Comparison of ENCODE assay signal across 8 cellular contexts in genomic region chr7:151276651-151277590, GRCh38. TPM values are rescaled to one million over a fixed set of nuclear protein-coding genes. Genes with fewer than 3 reads are reported as not detected.
DNase-seq lines count a peak whose midpoint lies in the region; ATAC-seq and TF ChIP-seq lines count a peak whose summit lies in the region.

No MANE protein-coding gene starts in this region.

- no peaks in the 10 kb centered on the region for H3K36me3 Mint-ChIP-seq in activated T-cell treated with anti-CD3 and anti-CD28 coated beads, Interleukin-2, amount 50 U/mL, for 4 hours (ENCODE audit: insufficient read depth)
- no peaks in the 10 kb centered on the region for H3K36me3 Mint-ChIP-seq in naive thymus-derived CD4-positive, alpha-beta T cell
- no peaks in the 10 kb centered on the region for H3K36me3 Mint-ChIP-seq in stimulated activated memory B cell treated with anti-CD40 and anti-IgM and Interleukin-4, amounts not matched to agents 10 μg/mL and 1 μg/mL and 100 μg/mL, for 72 hours

- H4K20me1 ChIP-seq in DND-41 (ENCODE audit: insufficient read depth, low read length) = 0 out of 2 replicates have a peak, but pooled peaks cover 3% of the 10 kb centered on the region
- H4K20me1 ChIP-seq in fibroblast of lung (ENCODE audit: control insufficient read depth, extremely low read depth, insufficient read depth, low read length) = no peaks in the 10 kb centered on the region

- H3K9ac ChIP-seq in DND-41 (ENCODE audit: low read depth, low read length) = no peak overlapping the region
- H3K9ac ChIP-seq in fibroblast of lung (ENCODE audit: insufficient read depth, low read length) = no peak overlapping the region

- DNase-seq in DND-41 (peak; percentile 68), NOMO-1 treated with dmso at 0.1 percent for 144 hours (lab: John Stamatoyannopoulos, UW; ENCODE audit: unreplicated experiment) (peak; percentile 12), fibroblast of lung (ENCODE audit: low read depth in 2 of 2) (peak; percentile 66 to 76)
- DNase-seq in activated T-cell treated with anti-CD3 and anti-CD28 coated beads, Interleukin-2, amount 50 U/mL, for 4 hours = peak; percentile 39
- DNase-seq in naive thymus-derived CD4-positive, alpha-beta T cell = peak; percentile 32 to 64 (median 55)
- no peak for DNase-seq in NK-92 treated with Interleukin-12 subunit alpha and Interleukin-12 subunit beta, amount 100 ng/mL, for 24 hours (lab: John Stamatoyannopoulos, UW)

- POLR2A ChIA-PET in naive thymus-derived CD4-positive, alpha-beta T cell (lab: Charles Lee) = no interaction called here

- ATAC-seq in DND-41 (ENCODE audit: insufficient read depth, low read depth) = peak; percentile 91
- peak; percentile 76 for ATAC-seq in HG03432 (IDR thresholded peaks at IDR 0.05; ENCODE audit: unreplicated experiment)
- peak; percentile 88 to 90 for ATAC-seq in activated T-cell treated with anti-CD3 and anti-CD28 coated beads, Interleukin-2, amount 50 U/mL, for 4 hours
- ATAC-seq in naive thymus-derived CD4-positive, alpha-beta T cell = peak; percentile 77
- peak; percentile 73 for ATAC-seq in stimulated activated memory B cell treated with anti-CD40 and anti-IgM and Interleukin-4, amounts not matched to agents 10 μg/mL and 1 μg/mL and 100 μg/mL, for 72 hours

- H2AFZ ChIP-seq in DND-41 (ENCODE audit: low read depth, low read length) = peak overlapping the region; percentile 68; the same call in 1 of the 2 replicates
- H2AFZ ChIP-seq in fibroblast of lung (ENCODE audit: low read length) = peak overlapping the region; percentile 46

- H3K27me3 ChIP-seq in DND-41 (ENCODE audit: insufficient read depth, low read length, poor library complexity) (peaks cover 44% of the 10 kb centered on the region), fibroblast of lung (ENCODE audit: control insufficient read depth, insufficient read depth, low read length) (peaks cover 7% of the 10 kb centered on the region)
- no peaks in the 10 kb centered on the region for H3K27me3 ChIP-seq in naive thymus-derived CD4-positive, alpha-beta T cell (ENCODE audit: control insufficient read depth in 2 of 2, insufficient read depth in 2 of 2, low read length in 2 of 2)

- H3K36me3 ChIP-seq in DND-41 (ENCODE audit: insufficient read depth, low read length) (no peaks in the 10 kb centered on the region), fibroblast of lung (ENCODE audit: control insufficient read depth, insufficient read depth, low read length) (no peaks in the 10 kb centered on the region)
- no peaks in the 10 kb centered on the region for H3K36me3 ChIP-seq in naive thymus-derived CD4-positive, alpha-beta T cell (ENCODE audit: control insufficient read depth in 2 of 3, insufficient read depth in 3 of 3, low read length in 3 of 3)

- H3K27ac ChIP-seq in DND-41 (ENCODE audit: low read length) (no peak overlapping the region), fibroblast of lung (ENCODE audit: insufficient read depth, low read length) (no peak overlapping the region)
- H3K27ac ChIP-seq in naive thymus-derived CD4-positive, alpha-beta T cell (ENCODE audit: low read depth, low read length) = peak overlapping the region; percentile 0

- no peaks in the 10 kb centered on the region for H3K9me3 Mint-ChIP-seq in activated T-cell treated with anti-CD3 and anti-CD28 coated beads, Interleukin-2, amount 50 U/mL, for 4 hours
- H3K9me3 Mint-ChIP-seq in naive thymus-derived CD4-positive, alpha-beta T cell = no peaks in the 10 kb centered on the region
- no peaks in the 10 kb centered on the region for H3K9me3 Mint-ChIP-seq in stimulated activated memory B cell treated with anti-CD40 and anti-IgM and Interleukin-4, amounts not matched to agents 10 μg/mL and 1 μg/mL and 100 μg/mL, for 72 hours

- H3K4me2 ChIP-seq in DND-41 (ENCODE audit: insufficient read depth, low read length) = peak overlapping the region; percentile 53
- peak overlapping the region; percentile 28 for H3K4me2 ChIP-seq in fibroblast of lung (ENCODE audit: extremely low read depth, insufficient read depth, low read length)

- no peak for TF ChIP-seq CTCF in DND-41 (IDR thresholded peaks at IDR 0.05; ENCODE audit: borderline replicate concordance, extremely low read depth, low read length, poor library complexity, severe bottlenecking)
- TF ChIP-seq CTCF in fibroblast of lung (conservative IDR thresholded peaks at IDR 0.05 in 1 of 2, IDR thresholded peaks at IDR 0.05 in 1 of 2; ENCODE audit: low read depth in 1 of 2, low read length in 2 of 2) = no peak

- H3K27me3 Mint-ChIP-seq in activated T-cell treated with anti-CD3 and anti-CD28 coated beads, Interleukin-2, amount 50 U/mL, for 4 hours (ENCODE audit: low read depth) = peaks cover 9% of the 10 kb centered on the region
- H3K27me3 Mint-ChIP-seq in naive thymus-derived CD4-positive, alpha-beta T cell = peaks cover 0 to 32% (median 8%) of the 10 kb centered on the region in 5 donors
- peaks cover 62% of the 10 kb centered on the region for H3K27me3 Mint-ChIP-seq in stimulated activated memory B cell treated with anti-CD40 and anti-IgM and Interleukin-4, amounts not matched to agents 10 μg/mL and 1 μg/mL and 100 μg/mL, for 72 hours

- peak overlapping the region in 8 of 9 donors; percentile 38 to 90 (median 62) for H3K27ac Mint-ChIP-seq in naive thymus-derived CD4-positive, alpha-beta T cell
- peak overlapping the region; percentile 3 for H3K27ac Mint-ChIP-seq in stimulated activated memory B cell treated with anti-CD40 and anti-IgM and Interleukin-4, amounts not matched to agents 10 μg/mL and 1 μg/mL and 100 μg/mL, for 72 hours

- no peaks in the 10 kb centered on the region for H3K9me3 ChIP-seq in DND-41 (ENCODE audit: insufficient read depth, low read length, severe bottlenecking)
- no peaks in the 10 kb centered on the region for H3K9me3 ChIP-seq in fibroblast of lung (ENCODE audit: control insufficient read depth, insufficient read depth, low read depth, low read length)
- H3K9me3 ChIP-seq in naive thymus-derived CD4-positive, alpha-beta T cell (ENCODE audit: control insufficient read depth in 2 of 3, low read length in 3 of 3) = no peaks in the 10 kb centered on the region

- H3K4me3 ChIP-seq in DND-41 (ENCODE audit: low read depth in 1 of 2, low read length in 2 of 2) (peak overlapping the region in 1 of 2 experiments; percentile 40; a peak in 2 of 4 replicates), fibroblast of lung (replicated peaks in 1 of 4; ENCODE audit: control extremely low read depth in 1 of 4, insufficient read depth in 1 of 4, low read depth in 3 of 4, low read length in 4 of 4) (peak overlapping the region in 3 of 4 experiments; percentile 6 to 49 (median 36))
- H3K4me3 ChIP-seq in naive thymus-derived CD4-positive, alpha-beta T cell (ENCODE audit: low read length) = peak overlapping the region; percentile 53

- no peaks in the 10 kb centered on the region for H3K79me2 ChIP-seq in DND-41 (ENCODE audit: insufficient read depth, low read length)
- H3K79me2 ChIP-seq in fibroblast of lung (ENCODE audit: control insufficient read depth, insufficient read depth, low read length) = no peaks in the 10 kb centered on the region

- peak overlapping the region; percentile 77 for H3K4me3 Mint-ChIP-seq in activated T-cell treated with anti-CD3 and anti-CD28 coated beads, Interleukin-2, amount 50 U/mL, for 4 hours
- peak overlapping the region; percentile 69 to 88 (median 85) for H3K4me3 Mint-ChIP-seq in naive thymus-derived CD4-positive, alpha-beta T cell
- peak overlapping the region; percentile 68 for H3K4me3 Mint-ChIP-seq in stimulated activated memory B cell treated with anti-CD40 and anti-IgM and Interleukin-4, amounts not matched to agents 10 μg/mL and 1 μg/mL and 100 μg/mL, for 72 hours

- intact Hi-C loops in naive thymus-derived CD4-positive, alpha-beta T cell (cut with micrococcal nuclease) = loop anchor here in 1 of 2 donors (2.0 kb wide), 3 partner anchors 32 to 74 kb away; partner anchors contain the start of gene CHPF2

- H3K4me1 ChIP-seq in DND-41 (ENCODE audit: insufficient read depth, low read length) (peaks cover 19% of the 10 kb centered on the region), fibroblast of lung (ENCODE audit: control insufficient read depth, extremely low read depth, insufficient read depth, low read length) (no peaks in the 10 kb centered on the region)
- peaks cover 13 to 20% of the 10 kb centered on the region in 2 donors for H3K4me1 ChIP-seq in naive thymus-derived CD4-positive, alpha-beta T cell (ENCODE audit: control insufficient read depth in 2 of 2, insufficient read depth in 2 of 2, low read length in 2 of 2)

- H3K4me1 Mint-ChIP-seq in activated T-cell treated with anti-CD3 and anti-CD28 coated beads, Interleukin-2, amount 50 U/mL, for 4 hours (ENCODE audit: low read depth) = peaks cover 24% of the 10 kb centered on the region
- H3K4me1 Mint-ChIP-seq in naive thymus-derived CD4-positive, alpha-beta T cell = peaks cover 23 to 39% (median 32%) of the 10 kb centered on the region in 7 donors
- peaks cover 18% of the 10 kb centered on the region for H3K4me1 Mint-ChIP-seq in stimulated activated memory B cell treated with anti-CD40 and anti-IgM and Interleukin-4, amounts not matched to agents 10 μg/mL and 1 μg/mL and 100 μg/mL, for 72 hours

- CTCF ChIA-PET in naive thymus-derived CD4-positive, alpha-beta T cell (lab: Charles Lee) = interaction anchor here (1.0 kb wide), 1 partner anchor 31 kb away, joined by 3 read pairs; no protein-coding TSS in a partner anchor

RNA-seq across cellular contexts. Expression of gene SMARCD3, which starts 28.4 kb away (rescaled TPM):
- 1 to 10 TPM; 1.7 to 2.5 (median 2.0) TPM for total RNA-seq in activated T-cell treated with anti-CD3 and anti-CD28 coated beads, Interleukin-2, amount 50 U/mL, for 4 hours
- total RNA-seq in fibroblast of lung = 23.8 and 27.0 TPM in 2 replicates
- polyA plus RNA-seq in fibroblast of lung = 30.7 and 30.9 TPM in 2 replicates
- 30.4 and 32.5 TPM in 2 replicates for polyA plus RNA-seq in fibroblast of lung (2012)
- polyA minus RNA-seq in fibroblast of lung (ENCODE audit: low replicate concordance) = 41.0 and 45.7 TPM in 2 replicates
- total RNA-seq in naive thymus-derived CD4-positive, alpha-beta T cell = 10 to 100 TPM in 2 of 5 experiments, 1 to 10 TPM in 3; 3.8 to 45.5 (median 5.1) TPM
- 1 to 10 TPM; 4.0 to 8.9 TPM for polyA plus RNA-seq in naive thymus-derived CD4-positive, alpha-beta T cell

RNA-seq across cellular contexts. Expression of gene CHPF2, which starts 44.6 kb away (rescaled TPM):
- 10 to 100 TPM; 51.6 to 66.3 (median 51.8) TPM for total RNA-seq in activated T-cell treated with anti-CD3 and anti-CD28 coated beads, Interleukin-2, amount 50 U/mL, for 4 hours
- total RNA-seq in fibroblast of lung = 33.9 and 46.7 TPM in 2 replicates
- polyA plus RNA-seq in fibroblast of lung = 33.6 and 42.5 TPM in 2 replicates
- 52.1 and 56.7 TPM in 2 replicates for polyA plus RNA-seq in fibroblast of lung (2012)
- 64.7 and 75.7 TPM in 2 replicates for polyA minus RNA-seq in fibroblast of lung (ENCODE audit: low replicate concordance)
- total RNA-seq in naive thymus-derived CD4-positive, alpha-beta T cell = 10 to 100 TPM; 32.3 to 45.8 (median 42.8) TPM
- polyA plus RNA-seq in naive thymus-derived CD4-positive, alpha-beta T cell = 10 to 100 TPM; 17.4 to 27.3 TPM

RNA-seq across cellular contexts. Expression of gene ABCF2, which starts 49.9 kb away (rescaled TPM):
- 100 to 1,000 TPM; 144 to 151 (median 146) TPM for total RNA-seq in activated T-cell treated with anti-CD3 and anti-CD28 coated beads, Interleukin-2, amount 50 U/mL, for 4 hours
- 46.4 and 46.7 TPM in 2 replicates for total RNA-seq in fibroblast of lung
- polyA plus RNA-seq in fibroblast of lung = 41.6 and 66.1 TPM in 2 replicates
- polyA plus RNA-seq in fibroblast of lung (2012) = 33.1 and 53.6 TPM in 2 replicates
- 56.0 and 72.3 TPM in 2 replicates for polyA minus RNA-seq in fibroblast of lung (ENCODE audit: low replicate concordance)
- 10 to 100 TPM; 17.2 to 37.8 (median 27.7) TPM for total RNA-seq in naive thymus-derived CD4-positive, alpha-beta T cell
- polyA plus RNA-seq in naive thymus-derived CD4-positive, alpha-beta T cell = 10 to 100 TPM; 27.1 to 47.5 TPM
